8 cellular contexts compared by ENCODE assay signal in the genomic region with DNA sequence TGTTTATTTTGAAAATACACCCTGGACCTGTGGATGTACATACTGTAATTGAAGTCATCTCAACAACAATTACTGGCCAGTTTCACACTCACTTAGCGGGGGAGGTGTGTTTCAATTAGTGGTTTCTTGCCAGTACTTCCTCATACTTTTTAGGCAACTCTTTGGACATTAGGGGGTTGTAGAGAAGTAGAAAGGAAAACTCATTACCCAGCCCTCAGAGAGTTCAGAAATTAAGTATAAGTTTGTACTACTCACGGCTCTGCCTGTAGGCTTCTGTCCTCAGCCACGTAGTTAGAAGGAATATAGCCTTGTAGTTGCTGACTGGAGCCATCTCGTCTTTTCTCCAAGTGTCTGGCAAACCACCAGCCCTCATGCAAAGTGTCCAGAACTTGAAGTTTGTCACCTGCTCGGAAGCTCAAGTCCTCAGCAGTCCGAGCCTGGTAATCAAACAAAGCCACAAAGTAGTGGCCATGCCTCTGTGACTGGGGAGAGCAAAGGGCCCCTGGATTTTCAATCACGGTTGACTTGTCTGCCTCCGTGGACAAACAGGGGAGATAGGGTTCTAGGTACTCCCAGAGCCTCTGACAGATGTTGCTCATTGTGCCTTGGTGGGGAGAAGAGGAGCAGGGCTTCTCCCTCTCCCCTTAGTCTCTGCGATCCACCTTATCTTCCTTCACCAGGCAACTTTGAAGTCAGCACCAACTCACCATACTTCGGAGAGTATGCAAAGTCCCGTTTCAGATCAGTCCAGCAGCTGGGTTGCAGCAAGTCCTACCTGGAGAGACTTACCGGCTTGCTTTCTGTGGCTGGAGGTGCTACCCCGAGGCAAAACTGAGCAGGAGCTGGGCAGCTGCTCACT. TPM values are rescaled to one million over a fixed set of nuclear protein-coding genes. Genes with fewer than 3 reads are reported as not detected.
DNase-seq lines count a peak whose midpoint lies in the region; ATAC-seq and TF ChIP-seq lines count a peak whose summit lies in the region.

No MANE protein-coding gene starts in this region.

- DNase-seq in GM03348 (ENCODE audit: low spot score) = peak; percentile 3
- DNase-seq in MV-4-11 (lab: John Stamatoyannopoulos, UW) = peak; percentile 65
- DNase-seq in fibroblast of lung (ENCODE audit: low read depth in 2 of 2) = peak; percentile 7 to 11
- DNase-seq in smooth muscle cell (lab: John Stamatoyannopoulos, UW; ENCODE audit: unreplicated experiment) = no peak
- no peak for DNase-seq in SK-N-DZ (ENCODE audit: low spot score)
- no peak for DNase-seq in stimulated activated effector memory CD8-positive, alpha-beta T cell treated with anti-CD3 and anti-CD28 coated beads, Interleukin-12 subunit alpha, Interleukin-12 subunit beta, amount 100 ng/mL, for 72 hours (ENCODE audit: low spot score in 2 of 2)
- DNase-seq in central memory CD4-positive, alpha-beta T cell = no peak

- H4K20me1 ChIP-seq in fibroblast of lung (ENCODE audit: control insufficient read depth, extremely low read depth, insufficient read depth, low read length) (no peaks in the 10 kb centered on the region), smooth muscle cell (ENCODE audit: low read depth) (no peaks in the 10 kb centered on the region)

- peak; percentile 81 for ATAC-seq in GM21786 (IDR thresholded peaks at IDR 0.05; ENCODE audit: unreplicated experiment)
- no peak for ATAC-seq in stimulated activated effector memory CD8-positive, alpha-beta T cell treated with anti-CD3 and anti-CD28 coated beads, Interleukin-12 subunit alpha, Interleukin-12 subunit beta, amount 100 ng/mL, for 72 hours

- H3K27ac ChIP-seq in fibroblast of lung (ENCODE audit: insufficient read depth, low read length) (no peak overlapping the region), smooth muscle cell (ENCODE audit: low read depth) (peak overlapping the region; percentile 63)

- no peak overlapping the region for H3K27ac Mint-ChIP-seq in stimulated activated effector memory CD8-positive, alpha-beta T cell treated with anti-CD3 and anti-CD28 coated beads, Interleukin-12 subunit alpha, Interleukin-12 subunit beta, amount 100 ng/mL, for 72 hours

- TF ChIP-seq CTCF in fibroblast of lung (conservative IDR thresholded peaks at IDR 0.05 in 1 of 2, IDR thresholded peaks at IDR 0.05 in 1 of 2; ENCODE audit: low read depth in 1 of 2, low read length in 2 of 2) = no peak
- no peak for TF ChIP-seq CTCF in smooth muscle cell (IDR thresholded peaks at IDR 0.05; ENCODE audit: borderline replicate concordance, insufficient read depth, poor library complexity, severe bottlenecking)

- H3K9me3 ChIP-seq in fibroblast of lung (ENCODE audit: control insufficient read depth, insufficient read depth, low read depth, low read length) (no peaks in the 10 kb centered on the region), smooth muscle cell (replicated peaks; ENCODE audit: low read depth) (no peaks in the 10 kb centered on the region)

- no peaks in the 10 kb centered on the region for H3K9me3 Mint-ChIP-seq in stimulated activated effector memory CD8-positive, alpha-beta T cell treated with anti-CD3 and anti-CD28 coated beads, Interleukin-12 subunit alpha, Interleukin-12 subunit beta, amount 100 ng/mL, for 72 hours

- H3K36me3 Mint-ChIP-seq in stimulated activated effector memory CD8-positive, alpha-beta T cell treated with anti-CD3 and anti-CD28 coated beads, Interleukin-12 subunit alpha, Interleukin-12 subunit beta, amount 100 ng/mL, for 72 hours = no peaks in the 10 kb centered on the region

- no peak overlapping the region for H3K4me3 Mint-ChIP-seq in stimulated activated effector memory CD8-positive, alpha-beta T cell treated with anti-CD3 and anti-CD28 coated beads, Interleukin-12 subunit alpha, Interleukin-12 subunit beta, amount 100 ng/mL, for 72 hours

- no peaks in the 10 kb centered on the region for H3K79me2 ChIP-seq in fibroblast of lung (ENCODE audit: control insufficient read depth, insufficient read depth, low read length)
- H3K79me2 ChIP-seq in smooth muscle cell (ENCODE audit: low read depth) = no peaks in the 10 kb centered on the region

- H3K4me3 ChIP-seq in fibroblast of lung (replicated peaks in 1 of 4; ENCODE audit: control extremely low read depth in 1 of 4, insufficient read depth in 1 of 4, low read depth in 3 of 4, low read length in 4 of 4) (peak overlapping the region; percentile 2 to 64 (median 28)), smooth muscle cell (peak overlapping the region; percentile 52)

- H3K27me3 ChIP-seq in fibroblast of lung (ENCODE audit: control insufficient read depth, insufficient read depth, low read length) (no peaks in the 10 kb centered on the region), smooth muscle cell (ENCODE audit: low read depth) (no peaks in the 10 kb centered on the region)

- no peak overlapping the region for H3K9ac ChIP-seq in fibroblast of lung (ENCODE audit: insufficient read depth, low read length)
- peak overlapping the region; percentile 54 for H3K9ac ChIP-seq in smooth muscle cell (ENCODE audit: low read depth)

- H3K36me3 ChIP-seq in fibroblast of lung (ENCODE audit: control insufficient read depth, insufficient read depth, low read length) (no peaks in the 10 kb centered on the region), smooth muscle cell (ENCODE audit: low read depth) (no peaks in the 10 kb centered on the region)

- H3K4me1 ChIP-seq in fibroblast of lung (ENCODE audit: control insufficient read depth, extremely low read depth, insufficient read depth, low read length) (no peaks in the 10 kb centered on the region), smooth muscle cell (ENCODE audit: low read depth) (no peaks in the 10 kb centered on the region)

- H2AFZ ChIP-seq in fibroblast of lung (ENCODE audit: low read length) (peak overlapping the region; percentile 74), smooth muscle cell (ENCODE audit: low read depth) (peak overlapping the region; percentile 97)

- no peaks in the 10 kb centered on the region for H3F3A ChIP-seq in smooth muscle cell (ENCODE audit: low read depth)

- WGBS in smooth muscle cell (ENCODE audit: low lambda C conversion rate) = 80% methylated on average over 13 of the region's 13 CpGs

- no peaks in the 10 kb centered on the region for H3K4me1 Mint-ChIP-seq in stimulated activated effector memory CD8-positive, alpha-beta T cell treated with anti-CD3 and anti-CD28 coated beads, Interleukin-12 subunit alpha, Interleukin-12 subunit beta, amount 100 ng/mL, for 72 hours

- H3K4me2 ChIP-seq in fibroblast of lung (ENCODE audit: extremely low read depth, insufficient read depth, low read length) (peak overlapping the region; percentile 72), smooth muscle cell (peak overlapping the region; percentile 81)

RNA-seq across cellular contexts. Expression of a gene that starts 0.7 kb away (rescaled TPM):
- total RNA-seq in fibroblast of lung = 0.33 and 0.77 TPM in 2 replicates
- polyA plus RNA-seq in fibroblast of lung = 0.18 and 0.21 TPM in 2 replicates
- polyA plus RNA-seq in fibroblast of lung (2012) = 0.08 and 0.09 TPM in 2 replicates
- 0.04 and 0.16 TPM in 2 replicates for polyA minus RNA-seq in fibroblast of lung (ENCODE audit: low replicate concordance)
- 1.4 and 1.6 TPM in 2 replicates for total RNA-seq in smooth muscle cell
- 0.11 and 0.54 TPM in 2 replicates for polyA plus RNA-seq in smooth muscle cell
- 0.06 and 0.09 TPM in 2 replicates for polyA plus RNA-seq in SK-N-DZ (2014; cell fraction: cytosol; rRNA removed)
- 0.10 and 0.13 TPM in 2 replicates for polyA plus RNA-seq in SK-N-DZ (2014; cell fraction: nucleus; rRNA removed)

RNA-seq across cellular contexts. Expression of a gene that starts 40.7 kb away (rescaled TPM):
- 5.6 and 8.1 TPM in 2 replicates for total RNA-seq in fibroblast of lung
- 17.9 and 20.0 TPM in 2 replicates for polyA plus RNA-seq in fibroblast of lung
- polyA plus RNA-seq in fibroblast of lung (2012) = 16.2 and 20.7 TPM in 2 replicates
- polyA minus RNA-seq in fibroblast of lung (ENCODE audit: low replicate concordance) = 2.0 and 7.5 TPM in 2 replicates
- total RNA-seq in smooth muscle cell = 3.7 and 4.9 TPM in 2 replicates
- polyA plus RNA-seq in smooth muscle cell = 22.1 and 23.9 TPM in 2 replicates
- 5.5 and 9.9 TPM in 2 replicates for polyA plus RNA-seq in SK-N-DZ (2014; cell fraction: cytosol; rRNA removed)
- 5.6 and 12.0 TPM in 2 replicates for polyA plus RNA-seq in SK-N-DZ (2014; cell fraction: nucleus; rRNA removed)

Comparison
In these comparisons a context has a peak if more than half of its experiments do, and no peak if none do; other contexts are left out.
1. DNase-seq: peak in GM03348 (single experiment), MV-4-11 (single experiment) and fibroblast of lung (2 of 2); none in smooth muscle cell (single experiment), SK-N-DZ (single experiment), stimulated activated effector memory CD8-positive, alpha-beta T cell treated with anti-CD3 and anti-CD28 coated beads, Interleukin-12 subunit alpha, Interleukin-12 subunit beta, amount 100 ng/mL, for 72 hours (0 of 2) and central memory CD4-positive, alpha-beta T cell (single experiment).